15 cellular contexts compared by ENCODE assay signal in the genomic region with DNA sequence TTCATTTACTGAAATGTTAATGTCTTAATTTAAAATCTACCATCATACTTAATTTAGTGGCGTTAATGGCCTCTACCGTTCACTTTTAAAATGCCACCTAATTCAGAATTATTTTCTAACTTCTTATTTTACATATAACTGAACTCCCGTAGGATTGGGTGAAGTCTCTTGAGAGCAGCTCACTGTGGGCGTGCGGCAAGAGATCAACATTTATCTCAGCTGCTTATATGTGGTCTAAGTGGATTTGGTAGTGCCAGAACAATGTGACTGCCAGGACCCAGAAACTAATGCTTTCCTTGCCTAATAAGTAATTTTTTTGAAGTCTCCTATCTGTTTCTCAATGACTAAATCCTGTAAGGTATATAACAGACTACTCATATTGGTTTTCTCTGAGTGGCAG. TPM values are rescaled to one million over a fixed set of nuclear protein-coding genes. Genes with fewer than 3 reads are reported as not detected.
DNase-seq lines count a peak whose midpoint lies in the region; ATAC-seq, FAIRE-seq and TF ChIP-seq lines count a peak whose summit lies in the region.
"Had no signal": no experiment of that assay in that cellular context is flagged by ENCODE, and none has a peak within 500 bp of the region (broad histone marks: within the 10 kb centered on the region; RNA-seq: fewer than 3 reads in every experiment).

No MANE protein-coding gene starts in this region.

- H3K27me3 ChIP-seq in astrocyte (ENCODE audit: insufficient read depth, low read length) (no peaks in the 10 kb centered on the region), skeletal muscle satellite cell (ENCODE audit: control insufficient read depth, insufficient read depth, low read length) (no peaks in the 10 kb centered on the region)

- no peaks in the 10 kb centered on the region for H4K20me1 ChIP-seq in astrocyte (ENCODE audit: insufficient read depth, low read length)

- H3K9me3 ChIP-seq in astrocyte (ENCODE audit: insufficient read depth, low read depth, low read length) (no peaks in the 10 kb centered on the region), skeletal muscle satellite cell (replicated peaks; ENCODE audit: low read length) (no peaks in the 10 kb centered on the region)

- no peaks in the 10 kb centered on the region for H3K4me1 Mint-ChIP-seq in astrocyte (ENCODE audit: low read depth, unreplicated experiment)

- no peak overlapping the region for H3K4me3 Mint-ChIP-seq in astrocyte (ENCODE audit: unreplicated experiment)
- H3K4me3 Mint-ChIP-seq: B cell had no signal

- peak; percentile 52 for DNase-seq in HCEC 1CT
- peak; percentile 92 for DNase-seq in astrocyte (ENCODE audit: low read depth)
- peak; percentile 85 for DNase-seq in fibroblast of villous mesenchyme (ENCODE audit: low read depth)
- DNase-seq in stimulated activated CD4-positive, alpha-beta T cell treated with anti-CD3 and anti-CD28 coated beads, Interleukin-12 subunit alpha, Interleukin-12 subunit beta, amount 100 ng/mL, for 4 hours, result no peak
- DNase-seq in UCSD-AML1 (lab: John Stamatoyannopoulos, UW; ENCODE audit: unreplicated experiment), result no peak
- no peak for DNase-seq in amniotic stem cell (lab: John Stamatoyannopoulos, UW)
- DNase-seq: glutamatergic neuron; GOT3; NCI-H1105; NCI-H524; stimulated activated CD8-positive, alpha-beta memory T cell treated with anti-CD3 and anti-CD28 coated beads, Interleukin-4, amount 100 ng/mL, for 48 hours had no signal

- TF ChIP-seq CTCF in astrocyte (IDR thresholded peaks at IDR 0.05; ENCODE audit: insufficient read depth, low read depth, low read length) (no peak), fibroblast of villous mesenchyme (IDR thresholded peaks at IDR 0.05; ENCODE audit: insufficient read depth, low read depth, low read length) (no peak)

- no peak overlapping the region for H3K27ac ChIP-seq in astrocyte (ENCODE audit: low read depth, low read length)

- H3K79me2 ChIP-seq in astrocyte (ENCODE audit: insufficient read depth, low read length), result no peaks in the 10 kb centered on the region

- no peaks in the 10 kb centered on the region for H3K36me3 Mint-ChIP-seq in astrocyte (ENCODE audit: low read depth, unreplicated experiment)
- H3K36me3 Mint-ChIP-seq: activated naive CD4-positive, alpha-beta T cell treated with anti-CD3 and anti-CD28 coated beads, Interleukin-2, amount 50 U/mL, for 72 hours had no signal

- H3K4me1 ChIP-seq in astrocyte (ENCODE audit: insufficient read depth, low read length) (peaks cover 8% of the 10 kb centered on the region), skeletal muscle satellite cell (ENCODE audit: control insufficient read depth, insufficient read depth, low read length) (peaks cover 32% of the 10 kb centered on the region)

- H3K36me3 ChIP-seq in astrocyte (ENCODE audit: insufficient read depth, low read length) (no peaks in the 10 kb centered on the region), skeletal muscle satellite cell (ENCODE audit: insufficient read depth, low read length) (no peaks in the 10 kb centered on the region)

- H3K27me3 Mint-ChIP-seq in astrocyte (ENCODE audit: low read depth, unreplicated experiment), result no peaks in the 10 kb centered on the region
- H3K27me3 Mint-ChIP-seq: B cell had no signal

- peak overlapping the region; percentile 34 for H3K4me2 ChIP-seq in astrocyte (ENCODE audit: low read length)
- peak overlapping the region; percentile 71 for H3K4me2 ChIP-seq in skeletal muscle satellite cell (ENCODE audit: low read length)

- H3K9me3 Mint-ChIP-seq in astrocyte (ENCODE audit: unreplicated experiment), result no peaks in the 10 kb centered on the region
- H3K9me3 Mint-ChIP-seq: activated naive CD4-positive, alpha-beta T cell treated with anti-CD3 and anti-CD28 coated beads, Interleukin-2, amount 50 U/mL, for 72 hours had no signal

- no peak for ATAC-seq in HG02852 (IDR thresholded peaks at IDR 0.05; ENCODE audit: unreplicated experiment)
- ATAC-seq: activated naive CD4-positive, alpha-beta T cell treated with anti-CD3 and anti-CD28 coated beads, Interleukin-2, amount 50 U/mL, for 72 hours had no signal

- no peak for FAIRE-seq in astrocyte (lab: Jason Lieb, UNC)

- H3K9ac ChIP-seq in astrocyte (ENCODE audit: low read length) (no peak overlapping the region), skeletal muscle satellite cell (ENCODE audit: low read depth, low read length) (peak overlapping the region; percentile 19)

- H3K4me3 ChIP-seq in astrocyte (ENCODE audit: insufficient read depth, low read depth, low read length) (no peak overlapping the region), fibroblast of villous mesenchyme (ENCODE audit: low read depth, low read length) (no peak overlapping the region), skeletal muscle satellite cell (ENCODE audit: low read length) (peak overlapping the region; percentile 17)

- H3K27ac Mint-ChIP-seq in astrocyte (ENCODE audit: unreplicated experiment), result no peak overlapping the region
- H3K27ac Mint-ChIP-seq: activated naive CD4-positive, alpha-beta T cell treated with anti-CD3 and anti-CD28 coated beads, Interleukin-2, amount 50 U/mL, for 72 hours; B cell had no signal

- no peak overlapping the region for H2AFZ ChIP-seq in astrocyte (ENCODE audit: low read depth, low read length)

RNA-seq across cellular contexts. Expression of a gene that starts 11.1 kb away (rescaled TPM):
- total RNA-seq in astrocyte, result 81.0 and 83.3 TPM in 2 replicates
- total RNA-seq in fibroblast of villous mesenchyme, result 48.3 and 78.6 TPM in 2 replicates
- total RNA-seq in skeletal muscle satellite cell (2012; rRNA removed), result 40.4 and 47.1 TPM in 2 replicates

Comparison
In these comparisons a context has a peak if more than half of its experiments do, and no peak if none do; other contexts are left out.
1. DNase-seq: peak in HCEC 1CT (single experiment), astrocyte (single experiment) and fibroblast of villous mesenchyme (single experiment); none in stimulated activated CD4-positive, alpha-beta T cell treated with anti-CD3 and anti-CD28 coated beads, Interleukin-12 subunit alpha, Interleukin-12 subunit beta, amount 100 ng/mL, for 4 hours (single experiment), UCSD-AML1 (single experiment) and amniotic stem cell (single experiment).